27 cellular contexts compared by ENCODE assay signal in genomic region chr7:111894518-111894917, GRCh38.
"Had no signal": no experiment of that assay in that cellular context is flagged by ENCODE, and none has a peak within 500 bp of the region (broad histone marks: within the 10 kb centered on the region; RNA-seq: fewer than 3 reads in every experiment).

No MANE protein-coding gene starts in this region.

- H3K9me3 Mint-ChIP-seq: naive thymus-derived CD8-positive, alpha-beta T cell; natural killer cell treated with Interleukin-12 subunit alpha and Interleukin-12 subunit beta and Interleukin-15 and Interleukin-18, amount 100 ng/mL, for 72 hours; neural progenitor cell; stimulated activated memory B cell treated with anti-CD40 and anti-IgM and Interleukin-4, amounts not matched to agents 10 μg/mL and 1 μg/mL and 100 μg/mL, for 72 hours; stimulated activated naive CD8-positive, alpha-beta T cell treated with anti-CD3 and anti-CD28 coated beads, Interleukin-15, amount 100 ng/mL, for 72 hours had no signal

- DNase-seq: naive thymus-derived CD8-positive, alpha-beta T cell; occipital lobe; ovary; posterior cingulate gyrus; psoas muscle; right cardiac atrium; right lobe of liver; sigmoid colon; small intestine; stimulated activated CD4-positive, alpha-beta T cell treated with anti-CD3 and anti-CD28 coated beads, Interleukin-15, amount 100 ng/mL, for 24 hours; stimulated activated CD4-positive, alpha-beta T cell treated with anti-CD3 and anti-CD28 coated beads, Interleukin-2, amount 100 ng/mL, for 24 hours; stimulated activated CD4-positive, alpha-beta T cell treated with anti-CD3 and anti-CD28 coated beads, Interleukin-2, amount 100 ng/mL, for 48 hours; stimulated activated CD4-positive, alpha-beta T cell treated with anti-CD3 and anti-CD28 coated beads, Interleukin-4, amount 100 ng/mL, for 24 hours; stimulated activated naive CD4-positive, alpha-beta T cell; stimulated activated naive CD8-positive, alpha-beta T cell treated with anti-CD3 and anti-CD28 coated beads, Interleukin-15, amount 100 ng/mL, for 72 hours; stimulated activated naive CD8-positive, alpha-beta T cell treated with anti-CD3 and anti-CD28 coated beads, Interleukin-15, Interleukin-2, amounts not matched to agents 100 U/mL and 50 U/mL, for 24 hours; thyroid gland; trophoblast cell; upper lobe of left lung had no signal

- H3K27me3 ChIP-seq: neural progenitor cell, ovary, right lobe of liver, sigmoid colon, thyroid gland, tibial nerve, upper lobe of left lung, vagina had no signal

- H3K9ac ChIP-seq: neural progenitor cell, parathyroid adenoma had no signal

- H3K27me3 Mint-ChIP-seq: natural killer cell treated with Interleukin-12 subunit alpha and Interleukin-12 subunit beta and Interleukin-15 and Interleukin-18, amount 100 ng/mL, for 72 hours; progenitor cell of endocrine pancreas; stimulated activated naive CD8-positive, alpha-beta T cell treated with anti-CD3 and anti-CD28 coated beads, Interleukin-15, amount 100 ng/mL, for 72 hours had no signal

- H3K27ac ChIP-seq: neural progenitor cell, ovary, parathyroid adenoma, psoas muscle, right lobe of liver, sigmoid colon, thoracic aorta, thyroid gland, tibial nerve, upper lobe of left lung, vagina had no signal

- H3K4me1 Mint-ChIP-seq: naive thymus-derived CD8-positive, alpha-beta T cell; stimulated activated memory B cell treated with anti-CD40 and anti-IgM and Interleukin-4, amounts not matched to agents 10 μg/mL and 1 μg/mL and 100 μg/mL, for 72 hours; stimulated activated naive CD8-positive, alpha-beta T cell treated with anti-CD3 and anti-CD28 coated beads, Interleukin-15, amount 100 ng/mL, for 72 hours had no signal

- ATAC-seq: naive thymus-derived CD8-positive, alpha-beta T cell; psoas muscle; right cardiac atrium; right lobe of liver; stimulated activated memory B cell treated with anti-CD40 and anti-IgM and Interleukin-4, amounts not matched to agents 10 μg/mL and 1 μg/mL and 100 μg/mL, for 72 hours; stimulated activated naive CD8-positive, alpha-beta T cell treated with anti-CD3 and anti-CD28 coated beads, Interleukin-15, amount 100 ng/mL, for 72 hours; stimulated activated naive CD8-positive, alpha-beta T cell treated with anti-CD3 and anti-CD28 coated beads, Interleukin-15, Interleukin-2, amounts not matched to agents 100 U/mL and 50 U/mL, for 24 hours had no signal

- H3K36me3 Mint-ChIP-seq: naive thymus-derived CD8-positive, alpha-beta T cell; natural killer cell treated with Interleukin-12 subunit alpha and Interleukin-12 subunit beta and Interleukin-15 and Interleukin-18, amount 100 ng/mL, for 72 hours; stimulated activated memory B cell treated with anti-CD40 and anti-IgM and Interleukin-4, amounts not matched to agents 10 μg/mL and 1 μg/mL and 100 μg/mL, for 72 hours had no signal

- H3K27ac Mint-ChIP-seq: naive thymus-derived CD8-positive, alpha-beta T cell; natural killer cell treated with Interleukin-12 subunit alpha and Interleukin-12 subunit beta and Interleukin-15 and Interleukin-18, amount 100 ng/mL, for 72 hours; neural progenitor cell; progenitor cell of endocrine pancreas; stimulated activated memory B cell treated with anti-CD40 and anti-IgM and Interleukin-4, amounts not matched to agents 10 μg/mL and 1 μg/mL and 100 μg/mL, for 72 hours; stimulated activated naive CD8-positive, alpha-beta T cell treated with anti-CD3 and anti-CD28 coated beads, Interleukin-15, amount 100 ng/mL, for 72 hours had no signal

- H3K9me3 ChIP-seq: ovary, psoas muscle, right lobe of liver, sigmoid colon, thoracic aorta, thyroid gland, tibial nerve, upper lobe of left lung, vagina had no signal

- H3K79me2 ChIP-seq: parathyroid adenoma had no signal

- H3K4me3 ChIP-seq: neural progenitor cell, ovary, psoas muscle, right lobe of liver, sigmoid colon, thoracic aorta, thyroid gland, tibial nerve, upper lobe of left lung, vagina had no signal

- H3K4me3 Mint-ChIP-seq: naive thymus-derived CD8-positive, alpha-beta T cell; natural killer cell treated with Interleukin-12 subunit alpha and Interleukin-12 subunit beta and Interleukin-15 and Interleukin-18, amount 100 ng/mL, for 72 hours; neural progenitor cell; stimulated activated memory B cell treated with anti-CD40 and anti-IgM and Interleukin-4, amounts not matched to agents 10 μg/mL and 1 μg/mL and 100 μg/mL, for 72 hours; stimulated activated naive CD8-positive, alpha-beta T cell treated with anti-CD3 and anti-CD28 coated beads, Interleukin-15, amount 100 ng/mL, for 72 hours had no signal

- H3K36me3 ChIP-seq: neural progenitor cell, ovary, right lobe of liver, thoracic aorta, thyroid gland, vagina had no signal

- H2AFZ ChIP-seq: neural progenitor cell, parathyroid adenoma had no signal

- H3K4me1 ChIP-seq: neural progenitor cell, parathyroid adenoma, psoas muscle, right lobe of liver, sigmoid colon, thyroid gland, tibial nerve, upper lobe of left lung, vagina had no signal

- H3K4me2 ChIP-seq: neural progenitor cell had no signal
